In the genomic region with DNA sequence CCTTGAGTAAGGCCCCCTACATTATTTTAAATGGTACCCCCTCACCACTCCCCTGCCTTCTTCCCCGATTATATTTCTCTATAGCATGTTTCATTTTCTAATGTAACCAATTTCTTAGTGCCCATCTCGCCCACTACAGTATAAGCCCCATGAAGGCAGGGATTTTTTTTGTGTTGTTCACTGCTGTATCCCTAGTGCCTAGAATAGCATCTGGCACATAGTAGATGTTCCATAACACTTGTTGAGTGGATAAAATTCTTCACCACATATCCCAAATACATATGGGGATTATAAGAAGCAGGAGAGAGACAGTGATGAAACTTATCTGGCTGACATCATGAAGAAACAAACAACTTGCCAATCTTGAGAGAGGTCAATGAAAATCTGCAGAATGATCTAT, we compare ENCODE assay signal across 29 cellular contexts.
"Had no signal": no experiment of that assay in that cellular context is flagged by ENCODE, and none has a peak within 500 bp of the region (broad histone marks: within the 10 kb centered on the region; RNA-seq: fewer than 3 reads in every experiment).

No MANE protein-coding gene starts in this region.

- H3K4me1 ChIP-seq: esophagus squamous epithelium, heart right ventricle, neural progenitor cell, prostate gland, sigmoid colon, stomach, thyroid gland, vagina had no signal

- H3K9me3 ChIP-seq: esophagus squamous epithelium, prostate gland, sigmoid colon, thyroid gland, vagina had no signal

- H3K27ac Mint-ChIP-seq: nephron, neural progenitor cell had no signal

- H3K36me3 ChIP-seq: prostate gland had no signal

- H3K4me3 ChIP-seq: coronary artery, esophagus squamous epithelium, heart right ventricle, left ventricle myocardium inferior, lung, neural progenitor cell, prostate gland, sigmoid colon, stomach, thyroid gland, vagina had no signal

- H3K4me2 ChIP-seq: neural progenitor cell had no signal

- DNase-seq: dermis blood vessel endothelial cell; effector memory CD4-positive, alpha-beta T cell; erythroblast; esophagus squamous epithelium; foreskin melanocyte; glutamatergic neuron; heart right ventricle; hippocampal formation; left cardiac atrium; left ventricle myocardium inferior; mesendoderm; midbrain; naive thymus-derived CD4-positive, alpha-beta T cell; nucleus accumbens; right cardiac atrium; sigmoid colon; small intestine; stimulated activated CD4-positive, alpha-beta T cell treated with anti-CD3 and anti-CD28 coated beads, Interleukin-15, amount 100 ng/mL, for 24 hours; stimulated activated CD4-positive, alpha-beta T cell treated with anti-CD3 and anti-CD28 coated beads, Interleukin-2, amount 100 ng/mL, for 48 hours; stimulated activated naive CD4-positive, alpha-beta T cell treated with Interleukin-2 at 50 U/mL for 16 hours; stomach; thyroid gland; trophoblast cell had no signal

- H3K9ac ChIP-seq: neural progenitor cell had no signal

- H2AFZ ChIP-seq: neural progenitor cell had no signal

- H3K27ac ChIP-seq: coronary artery, esophagus squamous epithelium, heart right ventricle, left ventricle myocardium inferior, neural progenitor cell, prostate gland, sigmoid colon, stomach, thyroid gland, vagina had no signal

- H3K27me3 Mint-ChIP-seq: naive thymus-derived CD4-positive, alpha-beta T cell had no signal

- H3K4me3 Mint-ChIP-seq: naive thymus-derived CD4-positive, alpha-beta T cell; nephron; neural progenitor cell had no signal

- ATAC-seq: left cardiac atrium, right cardiac atrium had no signal

- H3K4me1 Mint-ChIP-seq: nephron, neural progenitor cell had no signal

- H3K27me3 ChIP-seq: esophagus squamous epithelium, heart right ventricle, neural progenitor cell, sigmoid colon, stomach, thyroid gland, vagina had no signal
